Comparison of ENCODE assay signal across 18 cellular contexts in the genomic region with DNA sequence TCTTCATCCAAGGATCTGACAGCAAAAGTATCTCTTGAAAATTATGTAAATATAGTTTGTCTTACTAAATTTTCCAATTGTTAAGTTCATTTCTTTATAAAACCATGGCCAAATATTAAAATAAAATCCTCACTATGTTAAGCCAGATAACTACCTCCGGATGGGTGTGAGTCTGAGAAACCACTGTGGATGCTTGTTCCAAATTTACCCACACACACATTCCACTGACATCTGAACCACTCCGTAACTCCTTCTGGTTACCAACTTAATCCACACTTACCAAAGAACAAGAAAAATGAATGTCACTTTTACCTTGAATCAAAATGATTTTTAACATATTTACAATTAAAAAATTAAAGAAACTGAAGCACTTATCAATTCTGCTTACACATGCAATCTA. TPM values are rescaled to one million over a fixed set of nuclear protein-coding genes. Genes with fewer than 3 reads are reported as not detected.
A peak's percentile ranks its signal among the peaks of the same experiment; 100 is the strongest.
DNase-seq lines count a peak whose midpoint lies in the region; ATAC-seq and TF ChIP-seq lines count a peak whose summit lies in the region.
"Had no signal": no experiment of that assay in that cellular context is flagged by ENCODE, and none has a peak within 500 bp of the region (broad histone marks: within the 10 kb centered on the region; RNA-seq: fewer than 3 reads in every experiment).

No MANE protein-coding gene starts in this region.

- H3K27me3 Mint-ChIP-seq in chondrocyte (ENCODE audit: low read depth): no peaks in the 10 kb centered on the region

- H3K4me3 ChIP-seq in ACC112 (ENCODE audit: low read depth, low read length): peak overlapping the region; percentile 55
- H3K4me3 ChIP-seq: vagina had no signal

- H2AFZ ChIP-seq in ACC112 (ENCODE audit: low read length, unreplicated experiment): no peak overlapping the region

- no peaks in the 10 kb centered on the region for H3K9me3 Mint-ChIP-seq in chondrocyte (ENCODE audit: low read depth)
- H3K9me3 Mint-ChIP-seq: activated naive CD8-positive, alpha-beta T cell treated with anti-CD3 and anti-CD28 coated beads for 36 hours; activated T-cell treated with anti-CD3 and anti-CD28 coated beads, Interleukin-2, amount 50 U/mL, for 24 hours had no signal

- 0 out of 2 replicates have a peak, but pooled peaks cover 4% of the 10 kb centered on the region for H3K36me3 ChIP-seq in ACC112 (ENCODE audit: insufficient read depth, low read length)
- H3K36me3 ChIP-seq: vagina had no signal

- H3K4me1 Mint-ChIP-seq in chondrocyte (ENCODE audit: low read depth): peaks cover 92% of the 10 kb centered on the region

- no peaks in the 10 kb centered on the region for H3K27me3 ChIP-seq in ACC112 (ENCODE audit: insufficient read depth, low read length)
- H3K27me3 ChIP-seq: vagina had no signal

- H3K27ac Mint-ChIP-seq in chondrocyte (ENCODE audit: unreplicated experiment): peak overlapping the region; percentile 88
- H3K27ac Mint-ChIP-seq: activated naive CD8-positive, alpha-beta T cell treated with anti-CD3 and anti-CD28 coated beads for 36 hours; activated T-cell treated with anti-CD3 and anti-CD28 coated beads, Interleukin-2, amount 50 U/mL, for 24 hours had no signal

- peaks cover 80% of the 10 kb centered on the region for H3K4me1 ChIP-seq in ACC112 (ENCODE audit: control insufficient read depth, insufficient read depth, low read length, unreplicated experiment)

- H3K4me3 Mint-ChIP-seq in chondrocyte (ENCODE audit: unreplicated experiment): peak overlapping the region; percentile 35
- H3K4me3 Mint-ChIP-seq: activated naive CD8-positive, alpha-beta T cell treated with anti-CD3 and anti-CD28 coated beads for 36 hours; activated T-cell treated with anti-CD3 and anti-CD28 coated beads, Interleukin-2, amount 50 U/mL, for 24 hours had no signal

- no peak for ATAC-seq in HG03521 (IDR thresholded peaks at IDR 0.05; ENCODE audit: unreplicated experiment)
- ATAC-seq: stimulated activated naive CD8-positive, alpha-beta T cell treated with anti-CD3 and anti-CD28 coated beads, Interleukin-15, Interleukin-2, amounts not matched to agents 100 U/mL and 50 U/mL, for 24 hours had no signal

- peak overlapping the region; percentile 88 for H3K27ac ChIP-seq in ACC112 (ENCODE audit: low read depth, low read length)

- peak; percentile 58 for DNase-seq in LHCN-M2 (ENCODE audit: low read depth)
- DNase-seq in chondrocyte (ENCODE audit: low spot score): no peak
- DNase-seq in myocyte (ENCODE audit: low read depth): peak; percentile 76
- DNase-seq in NCI-H345 (lab: John Stamatoyannopoulos, UW): no peak
- DNase-seq in NCI-H526 (lab: John Stamatoyannopoulos, UW): no peak
- DNase-seq in activated T-cell treated with anti-CD3 and anti-CD28 coated beads, Interleukin-2, amount 50 U/mL, for 48 hours: no peak
- DNase-seq: activated naive CD8-positive, alpha-beta T cell treated with anti-CD3 and anti-CD28 coated beads for 36 hours; activated T-cell treated with anti-CD3 and anti-CD28 coated beads, Interleukin-2, amount 50 U/mL, for 24 hours; central memory CD4-positive, alpha-beta T cell; glutamatergic neuron; islet precursor cell; NCI-H1105; posterior cingulate gyrus; SIG-M5; stimulated activated naive CD8-positive, alpha-beta T cell treated with anti-CD3 and anti-CD28 coated beads, Interleukin-15, Interleukin-2, amounts not matched to agents 100 U/mL and 50 U/mL, for 24 hours had no signal

- H3K79me2 ChIP-seq in ACC112 (ENCODE audit: control insufficient read depth, insufficient read depth, low read length, unreplicated experiment): peaks cover 91% of the 10 kb centered on the region

- no peak for TF ChIP-seq CTCF in chondrocyte (IDR thresholded peaks at IDR 0.05)

- H3K36me3 Mint-ChIP-seq in chondrocyte (ENCODE audit: low read depth): peaks cover 2% of the 10 kb centered on the region
- H3K36me3 Mint-ChIP-seq: activated naive CD8-positive, alpha-beta T cell treated with anti-CD3 and anti-CD28 coated beads for 36 hours had no signal

RNA-seq across cellular contexts. Expression of a gene that starts 19.7 kb away (rescaled TPM):
- 23.9 and 32.7 TPM in 2 replicates for total RNA-seq in LHCN-M2 (2014; rRNA removed)
- polyA plus RNA-seq in LHCN-M2 (2012): 39.0 TPM
- total RNA-seq in chondrocyte: 52.9 to 59.7 TPM (median 58.4 TPM) in 3 replicates
- 27.4 and 58.6 TPM in 2 replicates for total RNA-seq in myocyte
- 88.7 TPM for polyA plus RNA-seq in myocyte (2012)

Comparison
In these comparisons a context has a peak if more than half of its experiments do, and no peak if none do; other contexts are left out.
1. DNase-seq: peak in LHCN-M2 (single experiment) and myocyte (single experiment); none in chondrocyte (single experiment), NCI-H345 (single experiment), NCI-H526 (0 of 2) and activated T-cell treated with anti-CD3 and anti-CD28 coated beads, Interleukin-2, amount 50 U/mL, for 48 hours (0 of 2).